In genomic region chr6:52517502-52518278, GRCh38 we compare ENCODE assay signal across 8 cellular contexts. TPM values are rescaled to one million over a fixed set of nuclear protein-coding genes. Genes with fewer than 3 reads are reported as not detected.
A peak's percentile ranks its signal among the peaks of the same experiment; 100 is the strongest.
DNase-seq lines count a peak whose midpoint lies in the region; ATAC-seq lines count a peak whose summit lies in the region.

No MANE protein-coding gene starts in this region.

- H3K9me3 ChIP-seq in effector memory CD4-positive, alpha-beta T cell (ENCODE audit: control insufficient read depth, low read length), result no peaks in the 10 kb centered on the region

- H3K27ac Mint-ChIP-seq in activated T-helper 17 cell treated with anti-CD3 and anti-CD28 coated beads, Interleukin-2, amount 50 U/mL, for 72 hours, result peak overlapping the region; percentile 81

- peak; percentile 94 for DNase-seq in GM04504 (ENCODE audit: low read depth)
- peak; percentile 98 for DNase-seq in LHCN-M2 (ENCODE audit: low read depth)
- peak; percentile 87 for DNase-seq in Right ventricle myocardium inferior (ENCODE audit: missing footprints)
- DNase-seq in pons (ENCODE audit: low spot score), result peak; percentile 73
- no peak for DNase-seq in effector memory CD4-positive, alpha-beta T cell

- peaks cover 43% of the 10 kb centered on the region for H3K36me3 Mint-ChIP-seq in activated T-helper 17 cell treated with anti-CD3 and anti-CD28 coated beads, Interleukin-2, amount 50 U/mL, for 72 hours (ENCODE audit: low read depth)

- intact Hi-C loops in Right ventricle myocardium inferior (cut with DNase I), result no loop called here

- H3K36me3 ChIP-seq in effector memory CD4-positive, alpha-beta T cell (ENCODE audit: control insufficient read depth, insufficient read depth, low read length), result peaks cover 22% of the 10 kb centered on the region

- H3K27me3 Mint-ChIP-seq in activated T-helper 17 cell treated with anti-CD3 and anti-CD28 coated beads, Interleukin-2, amount 50 U/mL, for 72 hours, result no peaks in the 10 kb centered on the region

- no peaks in the 10 kb centered on the region for H3K4me1 ChIP-seq in effector memory CD4-positive, alpha-beta T cell (ENCODE audit: control insufficient read depth, insufficient read depth, low read length, poor library complexity, severe bottlenecking)

- H3K9me3 Mint-ChIP-seq in activated T-helper 17 cell treated with anti-CD3 and anti-CD28 coated beads, Interleukin-2, amount 50 U/mL, for 72 hours, result no peaks in the 10 kb centered on the region

- H3K27ac ChIP-seq in effector memory CD4-positive, alpha-beta T cell (ENCODE audit: insufficient read depth, low read length, poor library complexity, severe bottlenecking), result no peak overlapping the region

- no peak overlapping the region for H3K4me3 ChIP-seq in effector memory CD4-positive, alpha-beta T cell (ENCODE audit: insufficient read depth, low read depth, low read length, poor library complexity, severe bottlenecking)

- H3K27me3 ChIP-seq in effector memory CD4-positive, alpha-beta T cell (replicated peaks; ENCODE audit: control insufficient read depth, insufficient read depth, low read length, poor library complexity, severe bottlenecking), result no peaks in the 10 kb centered on the region

- ATAC-seq in GM21786 (IDR thresholded peaks at IDR 0.05; ENCODE audit: unreplicated experiment), result peak; percentile 97
- ATAC-seq in activated T-helper 17 cell treated with anti-CD3 and anti-CD28 coated beads, Interleukin-2, amount 50 U/mL, for 72 hours (replicated peaks), result peak; percentile 99
- ATAC-seq in Right ventricle myocardium inferior, result peak; percentile 93
- no peak for ATAC-seq in HG03520 (IDR thresholded peaks at IDR 0.05; ENCODE audit: unreplicated experiment)

- no peak overlapping the region for H3K4me3 Mint-ChIP-seq in activated T-helper 17 cell treated with anti-CD3 and anti-CD28 coated beads, Interleukin-2, amount 50 U/mL, for 72 hours

- peaks cover 5% of the 10 kb centered on the region for H3K4me1 Mint-ChIP-seq in activated T-helper 17 cell treated with anti-CD3 and anti-CD28 coated beads, Interleukin-2, amount 50 U/mL, for 72 hours

RNA-seq across cellular contexts. Expression of gene TRAM2, which starts 59.2 kb away (rescaled TPM):
- total RNA-seq in LHCN-M2 (2014; rRNA removed), result 108 and 124 TPM in 2 replicates
- 95.4 TPM for polyA plus RNA-seq in LHCN-M2 (2012)
- total RNA-seq in activated T-helper 17 cell treated with anti-CD3 and anti-CD28 coated beads, Interleukin-2, amount 50 U/mL, for 72 hours, result 1 to 10 TPM; 1.7 to 5.4 TPM
- total RNA-seq in Right ventricle myocardium inferior, result 12.6 TPM

Comparison
In these comparisons a context has a peak if more than half of its experiments do, and no peak if none do; other contexts are left out.
1. DNase-seq: peak in GM04504 (single experiment), LHCN-M2 (single experiment), Right ventricle myocardium inferior (single experiment) and pons (single experiment); none in effector memory CD4-positive, alpha-beta T cell (0 of 3).